Comparison of ENCODE assay signal across 2 cellular contexts in the genomic region with DNA sequence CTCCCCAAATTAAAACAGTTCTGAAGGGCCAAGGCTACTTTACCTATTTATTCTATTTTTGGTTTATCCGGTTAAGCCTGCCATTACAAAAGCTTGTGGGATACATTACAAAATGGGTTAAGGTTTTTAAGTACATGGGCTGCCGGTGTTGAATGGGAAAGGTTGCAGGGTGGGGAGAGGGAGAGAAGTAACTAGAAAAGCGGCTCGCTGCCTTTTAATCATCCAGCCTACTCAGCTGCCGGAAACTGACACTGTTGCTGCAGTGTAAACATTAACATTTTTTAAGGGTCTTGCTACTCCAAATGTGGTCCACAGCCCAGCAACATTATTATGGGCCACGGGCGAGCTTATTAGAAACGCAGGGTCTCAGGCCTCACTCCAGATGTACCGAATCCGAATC.
TF ChIP-seq lines count a peak whose summit lies in the region.

No MANE protein-coding gene starts in this region.

TF ChIP-seq in GM23338, 12 proteins besides CTCF, POLR2A, EP300 and RAD21 (continued from another document):
- TF ChIP-seq, protein P1, sequence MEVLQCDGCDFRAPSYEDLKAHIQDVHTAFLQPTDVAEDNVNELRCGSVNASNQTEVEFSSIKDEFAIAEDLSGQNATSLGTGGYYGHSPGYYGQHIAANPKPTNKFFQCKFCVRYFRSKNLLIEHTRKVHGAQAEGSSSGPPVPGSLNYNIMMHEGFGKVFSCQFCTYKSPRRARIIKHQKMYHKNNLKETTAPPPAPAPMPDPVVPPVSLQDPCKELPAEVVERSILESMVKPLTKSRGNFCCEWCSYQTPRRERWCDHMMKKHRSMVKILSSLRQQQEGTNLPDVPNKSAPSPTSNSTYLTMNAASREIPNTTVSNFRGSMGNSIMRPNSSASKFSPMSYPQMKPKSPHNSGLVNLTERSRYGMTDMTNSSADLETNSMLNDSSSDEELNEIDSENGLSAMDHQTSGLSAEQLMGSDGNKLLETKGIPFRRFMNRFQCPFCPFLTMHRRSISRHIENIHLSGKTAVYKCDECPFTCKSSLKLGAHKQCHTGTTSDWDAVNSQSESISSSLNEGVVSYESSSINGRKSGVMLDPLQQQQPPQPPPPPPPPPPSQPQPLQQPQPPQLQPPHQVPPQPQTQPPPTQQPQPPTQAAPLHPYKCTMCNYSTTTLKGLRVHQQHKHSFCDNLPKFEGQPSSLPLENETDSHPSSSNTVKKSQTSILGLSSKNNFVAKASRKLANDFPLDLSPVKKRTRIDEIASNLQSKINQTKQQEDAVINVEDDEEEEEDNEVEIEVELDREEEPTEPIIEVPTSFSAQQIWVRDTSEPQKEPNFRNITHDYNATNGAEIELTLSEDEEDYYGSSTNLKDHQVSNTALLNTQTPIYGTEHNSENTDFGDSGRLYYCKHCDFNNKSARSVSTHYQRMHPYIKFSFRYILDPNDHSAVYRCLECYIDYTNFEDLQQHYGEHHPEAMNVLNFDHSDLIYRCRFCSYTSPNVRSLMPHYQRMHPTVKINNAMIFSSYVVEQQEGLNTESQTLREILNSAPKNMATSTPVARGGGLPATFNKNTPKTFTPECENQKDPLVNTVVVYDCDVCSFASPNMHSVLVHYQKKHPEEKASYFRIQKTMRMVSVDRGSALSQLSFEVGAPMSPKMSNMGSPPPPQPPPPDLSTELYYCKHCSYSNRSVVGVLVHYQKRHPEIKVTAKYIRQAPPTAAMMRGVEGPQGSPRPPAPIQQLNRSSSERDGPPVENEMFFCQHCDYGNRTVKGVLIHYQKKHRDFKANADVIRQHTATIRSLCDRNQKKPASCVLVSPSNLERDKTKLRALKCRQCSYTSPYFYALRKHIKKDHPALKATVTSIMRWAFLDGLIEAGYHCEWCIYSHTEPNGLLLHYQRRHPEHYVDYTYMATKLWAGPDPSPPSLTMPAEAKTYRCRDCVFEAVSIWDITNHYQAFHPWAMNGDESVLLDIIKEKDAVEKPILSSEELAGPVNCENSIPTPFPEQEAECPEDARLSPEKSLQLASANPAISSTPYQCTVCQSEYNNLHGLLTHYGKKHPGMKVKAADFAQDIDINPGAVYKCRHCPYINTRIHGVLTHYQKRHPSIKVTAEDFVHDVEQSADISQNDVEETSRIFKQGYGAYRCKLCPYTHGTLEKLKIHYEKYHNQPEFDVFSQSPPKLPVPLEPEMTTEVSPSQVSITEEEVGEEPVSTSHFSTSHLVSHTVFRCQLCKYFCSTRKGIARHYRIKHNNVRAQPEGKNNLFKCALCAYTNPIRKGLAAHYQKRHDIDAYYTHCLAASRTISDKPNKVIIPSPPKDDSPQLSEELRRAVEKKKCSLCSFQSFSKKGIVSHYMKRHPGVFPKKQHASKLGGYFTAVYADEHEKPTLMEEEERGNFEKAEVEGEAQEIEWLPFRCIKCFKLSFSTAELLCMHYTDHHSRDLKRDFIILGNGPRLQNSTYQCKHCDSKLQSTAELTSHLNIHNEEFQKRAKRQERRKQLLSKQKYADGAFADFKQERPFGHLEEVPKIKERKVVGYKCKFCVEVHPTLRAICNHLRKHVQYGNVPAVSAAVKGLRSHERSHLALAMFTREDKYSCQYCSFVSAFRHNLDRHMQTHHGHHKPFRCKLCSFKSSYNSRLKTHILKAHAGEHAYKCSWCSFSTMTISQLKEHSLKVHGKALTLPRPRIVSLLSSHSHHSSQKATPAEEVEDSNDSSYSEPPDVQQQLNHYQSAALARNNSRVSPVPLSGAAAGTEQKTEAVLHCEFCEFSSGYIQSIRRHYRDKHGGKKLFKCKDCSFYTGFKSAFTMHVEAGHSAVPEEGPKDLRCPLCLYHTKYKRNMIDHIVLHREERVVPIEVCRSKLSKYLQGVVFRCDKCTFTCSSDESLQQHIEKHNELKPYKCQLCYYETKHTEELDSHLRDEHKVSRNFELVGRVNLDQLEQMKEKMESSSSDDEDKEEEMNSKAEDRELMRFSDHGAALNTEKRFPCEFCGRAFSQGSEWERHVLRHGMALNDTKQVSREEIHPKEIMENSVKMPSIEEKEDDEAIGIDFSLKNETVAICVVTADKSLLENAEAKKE (CRISPR knock-in tag; IDR thresholded peaks at IDR 0.05) = no peak
- TF ChIP-seq STAT1 (IDR thresholded peaks at IDR 0.05; ENCODE audit: unreplicated experiment) (no peak), EZH2 (IDR thresholded peaks at IDR 0.05; ENCODE audit: low read depth, unreplicated experiment) (no peak), NANOG (IDR thresholded peaks at IDR 0.05; ENCODE audit: borderline replicate concordance) (no peak), ZNF114 (CRISPR knock-in tag; IDR thresholded peaks at IDR 0.05) (no peak)
- TF ChIP-seq, protein P2, sequence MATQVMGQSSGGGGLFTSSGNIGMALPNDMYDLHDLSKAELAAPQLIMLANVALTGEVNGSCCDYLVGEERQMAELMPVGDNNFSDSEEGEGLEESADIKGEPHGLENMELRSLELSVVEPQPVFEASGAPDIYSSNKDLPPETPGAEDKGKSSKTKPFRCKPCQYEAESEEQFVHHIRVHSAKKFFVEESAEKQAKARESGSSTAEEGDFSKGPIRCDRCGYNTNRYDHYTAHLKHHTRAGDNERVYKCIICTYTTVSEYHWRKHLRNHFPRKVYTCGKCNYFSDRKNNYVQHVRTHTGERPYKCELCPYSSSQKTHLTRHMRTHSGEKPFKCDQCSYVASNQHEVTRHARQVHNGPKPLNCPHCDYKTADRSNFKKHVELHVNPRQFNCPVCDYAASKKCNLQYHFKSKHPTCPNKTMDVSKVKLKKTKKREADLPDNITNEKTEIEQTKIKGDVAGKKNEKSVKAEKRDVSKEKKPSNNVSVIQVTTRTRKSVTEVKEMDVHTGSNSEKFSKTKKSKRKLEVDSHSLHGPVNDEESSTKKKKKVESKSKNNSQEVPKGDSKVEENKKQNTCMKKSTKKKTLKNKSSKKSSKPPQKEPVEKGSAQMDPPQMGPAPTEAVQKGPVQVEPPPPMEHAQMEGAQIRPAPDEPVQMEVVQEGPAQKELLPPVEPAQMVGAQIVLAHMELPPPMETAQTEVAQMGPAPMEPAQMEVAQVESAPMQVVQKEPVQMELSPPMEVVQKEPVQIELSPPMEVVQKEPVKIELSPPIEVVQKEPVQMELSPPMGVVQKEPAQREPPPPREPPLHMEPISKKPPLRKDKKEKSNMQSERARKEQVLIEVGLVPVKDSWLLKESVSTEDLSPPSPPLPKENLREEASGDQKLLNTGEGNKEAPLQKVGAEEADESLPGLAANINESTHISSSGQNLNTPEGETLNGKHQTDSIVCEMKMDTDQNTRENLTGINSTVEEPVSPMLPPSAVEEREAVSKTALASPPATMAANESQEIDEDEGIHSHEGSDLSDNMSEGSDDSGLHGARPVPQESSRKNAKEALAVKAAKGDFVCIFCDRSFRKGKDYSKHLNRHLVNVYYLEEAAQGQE (IDR thresholded peaks at IDR 0.05; ENCODE audit: unreplicated experiment) = no peak
- TF ChIP-seq, protein P3, sequence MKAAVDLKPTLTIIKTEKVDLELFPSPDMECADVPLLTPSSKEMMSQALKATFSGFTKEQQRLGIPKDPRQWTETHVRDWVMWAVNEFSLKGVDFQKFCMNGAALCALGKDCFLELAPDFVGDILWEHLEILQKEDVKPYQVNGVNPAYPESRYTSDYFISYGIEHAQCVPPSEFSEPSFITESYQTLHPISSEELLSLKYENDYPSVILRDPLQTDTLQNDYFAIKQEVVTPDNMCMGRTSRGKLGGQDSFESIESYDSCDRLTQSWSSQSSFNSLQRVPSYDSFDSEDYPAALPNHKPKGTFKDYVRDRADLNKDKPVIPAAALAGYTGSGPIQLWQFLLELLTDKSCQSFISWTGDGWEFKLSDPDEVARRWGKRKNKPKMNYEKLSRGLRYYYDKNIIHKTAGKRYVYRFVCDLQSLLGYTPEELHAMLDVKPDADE (IDR thresholded peaks at IDR 0.05) = no peak

TF ChIP-seq in neural cell, 6 proteins besides CTCF, POLR2A, EP300 and RAD21 (continued from another document):
- TF ChIP-seq, protein P2 (IDR thresholded peaks at IDR 0.05; ENCODE audit: borderline replicate concordance) = no peak
- no peak for TF ChIP-seq POLR2AphosphoS5 (IDR thresholded peaks at IDR 0.05)
- TF ChIP-seq EZH2 (IDR thresholded peaks at IDR 0.05; ENCODE audit: borderline replicate concordance, insufficient read depth, low read length, poor library complexity, severe bottlenecking) = no peak
- TF ChIP-seq MXI1 (conservative IDR thresholded peaks at IDR 0.05; ENCODE audit: poor library complexity, severe bottlenecking) = no peak
- no peak for TF ChIP-seq TAF1 (IDR thresholded peaks at IDR 0.05; ENCODE audit: low read depth)
TF ChIP-seq in neural cell: peak in this region for 0.
